ENCODE assay signal across 17 cellular contexts in the genomic region with DNA sequence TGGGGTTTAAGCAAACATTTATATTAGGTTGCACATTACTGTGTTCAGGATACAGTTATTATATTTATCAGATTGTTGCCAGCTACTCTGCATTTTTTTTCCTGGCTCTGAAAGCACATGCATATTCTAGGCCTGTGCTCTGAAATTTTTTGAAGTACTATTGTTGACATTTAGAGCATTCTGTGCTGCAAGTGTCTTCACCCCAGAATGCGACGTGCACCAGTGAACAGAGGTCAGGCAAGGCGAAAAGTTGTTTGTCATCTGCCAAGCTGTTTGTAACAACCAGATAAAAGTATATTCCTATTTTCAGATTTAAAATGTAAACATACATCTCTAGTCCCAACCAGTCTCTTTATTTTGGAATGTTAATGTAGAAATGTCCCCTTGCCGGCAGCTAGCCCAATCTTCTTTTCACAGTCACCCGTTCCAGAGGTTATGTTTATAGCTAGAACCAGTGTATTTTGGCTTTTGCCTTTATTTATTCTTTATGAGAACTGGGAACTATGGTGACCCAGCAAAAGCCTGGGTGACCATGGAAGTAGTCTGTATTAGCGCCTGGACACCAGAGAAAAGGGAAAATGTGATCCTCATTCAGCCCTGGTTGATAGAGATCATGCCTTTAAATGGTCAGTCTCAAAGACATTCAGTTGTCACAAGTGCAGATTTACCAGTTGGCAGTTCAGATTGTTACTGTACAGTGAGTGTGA.
"Had no signal": no experiment of that assay in that cellular context is flagged by ENCODE, and none has a peak within 500 bp of the region (broad histone marks: within the 10 kb centered on the region; RNA-seq: fewer than 3 reads in every experiment).

No MANE protein-coding gene starts in this region.

- H3K27me3 Mint-ChIP-seq: activated CD4-positive, alpha-beta T cell treated with anti-CD3 and anti-CD28 coated beads, Interleukin-2, amount 10 ng/mL, durations not matched to agents 7 days and 5 days; activated T-helper 17 cell treated with anti-CD3 and anti-CD28 coated beads, Interleukin-2, amount 50 U/mL, for 72 hours; central memory CD8-positive, alpha-beta T cell; dendritic cell treated with granulocyte-macrophage colony-stimulating factor and Interleukin-4, amounts not matched to agents 40 ng/mL and 50 ng/mL, for 4 days; T-helper 17 cell had no signal

- H3K27ac Mint-ChIP-seq: activated CD4-positive, alpha-beta T cell treated with anti-CD3 and anti-CD28 coated beads, Interleukin-2, amount 10 ng/mL, durations not matched to agents 7 days and 5 days; activated naive CD4-positive, alpha-beta T cell treated with anti-CD3 and anti-CD28 coated beads for 36 hours; activated T-helper 17 cell treated with anti-CD3 and anti-CD28 coated beads, Interleukin-2, amount 50 U/mL, for 72 hours; dendritic cell treated with granulocyte-macrophage colony-stimulating factor and Interleukin-4, amounts not matched to agents 40 ng/mL and 50 ng/mL, for 4 days; nephron; T-helper 17 cell had no signal

- H3K27ac ChIP-seq: adrenal gland, body of pancreas, stomach, tibial nerve had no signal

- H3K4me3 ChIP-seq: adrenal gland, body of pancreas, stomach, tibial nerve had no signal

- ATAC-seq: activated T-helper 17 cell treated with anti-CD3 and anti-CD28 coated beads, Interleukin-2, amount 50 U/mL, for 72 hours; body of pancreas; left colon; T-helper 17 cell had no signal

- H3K4me1 ChIP-seq: body of pancreas, tibial nerve had no signal

- H3K4me1 Mint-ChIP-seq: activated CD4-positive, alpha-beta T cell treated with anti-CD3 and anti-CD28 coated beads, Interleukin-2, amount 10 ng/mL, durations not matched to agents 7 days and 5 days; activated T-helper 17 cell treated with anti-CD3 and anti-CD28 coated beads, Interleukin-2, amount 50 U/mL, for 72 hours; nephron had no signal

- H3K4me3 Mint-ChIP-seq: activated CD4-positive, alpha-beta T cell treated with anti-CD3 and anti-CD28 coated beads, Interleukin-2, amount 10 ng/mL, durations not matched to agents 7 days and 5 days; activated naive CD4-positive, alpha-beta T cell treated with anti-CD3 and anti-CD28 coated beads for 36 hours; activated T-helper 17 cell treated with anti-CD3 and anti-CD28 coated beads, Interleukin-2, amount 50 U/mL, for 72 hours; central memory CD8-positive, alpha-beta T cell; dendritic cell treated with granulocyte-macrophage colony-stimulating factor and Interleukin-4, amounts not matched to agents 40 ng/mL and 50 ng/mL, for 4 days; nephron; T-helper 17 cell had no signal

- H3K9me3 Mint-ChIP-seq: activated CD4-positive, alpha-beta T cell treated with anti-CD3 and anti-CD28 coated beads, Interleukin-2, amount 10 ng/mL, durations not matched to agents 7 days and 5 days; activated T-helper 17 cell treated with anti-CD3 and anti-CD28 coated beads, Interleukin-2, amount 50 U/mL, for 72 hours; central memory CD8-positive, alpha-beta T cell; dendritic cell treated with granulocyte-macrophage colony-stimulating factor and Interleukin-4, amounts not matched to agents 40 ng/mL and 50 ng/mL, for 4 days had no signal

- H3K27me3 ChIP-seq: adrenal gland, body of pancreas, stomach, tibial nerve had no signal

- H3K36me3 ChIP-seq: adrenal gland, stomach, tibial nerve had no signal

- DNase-seq: activated CD4-positive, alpha-beta T cell treated with anti-CD3 and anti-CD28 coated beads, Interleukin-2, amount 10 ng/mL, durations not matched to agents 7 days and 5 days; activated CD4-positive, CD25-positive, alpha-beta regulatory T cell; activated CD8-positive, alpha-beta memory T cell treated with anti-CD3 and anti-CD28 coated beads for 24 hours; activated naive CD4-positive, alpha-beta T cell treated with anti-CD3 and anti-CD28 coated beads for 36 hours; activated T-cell treated with anti-CD3 and anti-CD28 coated beads for 4 hours; adrenal gland; body of pancreas; head of caudate nucleus; left colon; stimulated activated CD4-positive, alpha-beta T cell treated with anti-CD3 and anti-CD28 coated beads, Interleukin-4, amount 100 ng/mL, for 4 hours; stomach; T-helper 17 cell had no signal

- H3K9me3 ChIP-seq: adrenal gland, body of pancreas, stomach, tibial nerve had no signal
